ENCODE assay signal across 1 cellular context in the genomic region with DNA sequence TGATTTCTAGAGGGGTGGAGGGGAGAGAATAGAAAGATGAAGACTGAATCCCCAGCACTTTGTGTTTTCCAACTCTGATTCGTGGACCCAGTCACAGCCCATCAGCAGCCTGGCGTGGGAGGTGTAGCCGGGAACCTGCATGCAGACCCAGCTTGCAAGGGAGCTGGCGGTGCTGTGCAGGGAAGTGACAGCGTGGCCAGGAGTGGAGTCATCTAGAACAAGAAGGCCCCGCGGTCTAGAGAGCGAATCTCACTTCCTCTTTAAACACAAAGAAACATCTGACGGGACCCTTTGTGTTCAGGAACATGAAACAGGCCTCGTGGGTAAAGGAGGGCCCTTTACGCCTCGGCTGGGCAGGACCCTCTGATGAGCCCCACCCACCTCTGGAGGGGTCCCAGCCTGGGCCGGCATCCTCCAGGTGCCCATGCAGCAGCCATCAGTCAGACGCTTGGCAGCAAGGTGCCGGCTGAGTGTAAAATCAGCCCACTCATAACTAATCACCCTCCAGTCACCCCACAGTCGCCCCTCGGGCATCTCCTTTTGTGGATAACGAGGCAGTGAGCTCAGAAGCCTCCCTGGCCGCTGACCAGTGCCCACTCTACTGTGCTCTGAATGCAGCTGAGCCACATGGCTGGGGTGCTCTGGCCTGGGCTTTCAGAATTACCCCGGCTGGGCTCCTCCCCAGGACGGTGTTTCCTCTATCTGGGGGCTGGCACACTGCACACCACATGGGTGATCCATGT.
TF ChIP-seq lines count a peak whose summit lies in the region.

No MANE protein-coding gene starts in this region.

TF ChIP-seq in K562, 482 proteins besides CTCF, POLR2A, EP300 and RAD21:
- TF ChIP-seq SPI1 (IDR thresholded peaks at IDR 0.05; ENCODE audit: borderline replicate concordance, low read depth, low read length) = peak; percentile 87
- TF ChIP-seq POLR2G (IDR thresholded peaks at IDR 0.05; ENCODE audit: low read depth, low read length) = peak; percentile 26; the same call in 1 of the 2 replicates
- TF ChIP-seq ZNF354B (CRISPR knock-in tag; IDR thresholded peaks at IDR 0.05) = no peak
